In genomic region chr2:11710210-11710609, GRCh38 we compare ENCODE assay signal across 13 cellular contexts. TPM values are rescaled to one million over a fixed set of nuclear protein-coding genes. Genes with fewer than 3 reads are reported as not detected.
A peak's percentile ranks its signal among the peaks of the same experiment; 100 is the strongest.
DNase-seq lines count a peak whose midpoint lies in the region; TF ChIP-seq lines count a peak whose summit lies in the region.
"Had no signal": no experiment of that assay in that cellular context is flagged by ENCODE, and none has a peak within 500 bp of the region (broad histone marks: within the 10 kb centered on the region; RNA-seq: fewer than 3 reads in every experiment).

No MANE protein-coding gene starts in this region.

- peaks cover 21% of the 10 kb centered on the region for H3K4me1 Mint-ChIP-seq in chondrocyte (ENCODE audit: low read depth)

- H3K4me3 Mint-ChIP-seq in chondrocyte (ENCODE audit: unreplicated experiment), result no peak overlapping the region

- H3K36me3 Mint-ChIP-seq in chondrocyte (ENCODE audit: low read depth), result peaks cover 5% of the 10 kb centered on the region

- H3K27ac Mint-ChIP-seq in chondrocyte (ENCODE audit: unreplicated experiment), result peak overlapping the region; percentile 28

- H3K4me3 ChIP-seq in MG63, result no peak overlapping the region
- H3K4me3 ChIP-seq: Peyer's patch had no signal

- DNase-seq in A172 (ENCODE audit: low spot score) (peak; percentile 67), MG63 (peak; percentile 99), chondrocyte (ENCODE audit: low spot score) (no peak), medulla oblongata (ENCODE audit: extremely low spot score) (peak; percentile 25), NCI-H146 treated with DMSO at 0.1 percent for 48 hours (lab: John Stamatoyannopoulos, UW; ENCODE audit: unreplicated experiment) (no peak), NCI-H2196 (lab: John Stamatoyannopoulos, UW; ENCODE audit: unreplicated experiment) (no peak), NCI-H82 (lab: John Stamatoyannopoulos, UW) (no peak), ecto neural progenitor cell (ENCODE audit: low spot score) (no peak)
- DNase-seq: activated CD4-positive, alpha-beta T cell treated with anti-CD3 and anti-CD28 coated beads, Interleukin-2, amount 50 U/mL, for 4 hours; AML-193; NCI-H1048; Peyer's patch had no signal

- H3K27me3 Mint-ChIP-seq in chondrocyte (ENCODE audit: low read depth), result peaks cover 2% of the 10 kb centered on the region

- TF ChIP-seq CTCF in chondrocyte (IDR thresholded peaks at IDR 0.05), result no peak

- H3K27me3 ChIP-seq in MG63, result no peaks in the 10 kb centered on the region
- H3K27me3 ChIP-seq: neutrophil, Peyer's patch had no signal

- no peaks in the 10 kb centered on the region for H3K36me3 ChIP-seq in MG63
- H3K36me3 ChIP-seq: neutrophil, Peyer's patch had no signal

- peaks cover 11% of the 10 kb centered on the region for H3K9me3 Mint-ChIP-seq in chondrocyte (ENCODE audit: low read depth)

- H3K9me3 ChIP-seq in MG63, result peaks cover 18% of the 10 kb centered on the region
- H3K9me3 ChIP-seq: neutrophil, Peyer's patch had no signal

RNA-seq across cellular contexts. Expression of gene LPIN1, which starts 36.2 kb away (rescaled TPM):
- total RNA-seq in A172 (2014; rRNA removed; shearing (Covaris generic)), result 25.8 and 34.4 TPM in 2 replicates
- 139 and 207 TPM in 2 replicates for total RNA-seq in MG63 (2014; rRNA removed; shearing (Covaris generic); ENCODE audit: low replicate concordance)
- 16.2 to 20.5 TPM (median 17.5 TPM) in 3 replicates for total RNA-seq in chondrocyte

RNA-seq across cellular contexts. Expression of gene NTSR2, which starts 40.2 kb away (rescaled TPM):
- not detected in 2 replicates for total RNA-seq in A172 (2014; rRNA removed; shearing (Covaris generic))
- total RNA-seq in MG63 (2014; rRNA removed; shearing (Covaris generic); ENCODE audit: low replicate concordance), result not detected in 2 replicates
- not detected in 3 replicates for total RNA-seq in chondrocyte
- total RNA-seq: Peyer's patch had no signal

Comparison
In these comparisons a context has a peak if more than half of its experiments do, and no peak if none do; other contexts are left out.
1. DNase-seq: peak in A172 (single experiment), MG63 (single experiment) and medulla oblongata (single experiment); none in chondrocyte (single experiment), NCI-H146 treated with DMSO at 0.1 percent for 48 hours (single experiment), NCI-H2196 (single experiment), NCI-H82 (single experiment) and ecto neural progenitor cell (single experiment).